In genomic region chr7:22278660-22279059, GRCh38 we compare ENCODE assay signal across 18 cellular contexts.
"Had no signal": no experiment of that assay in that cellular context is flagged by ENCODE, and none has a peak within 500 bp of the region (broad histone marks: within the 10 kb centered on the region; RNA-seq: fewer than 3 reads in every experiment).

No MANE protein-coding gene starts in this region.

- DNase-seq: activated CD4-positive, alpha-beta T cell treated with anti-CD3 and anti-CD28 coated beads, Interleukin-2, amount 10 ng/mL, durations not matched to agents 7 days and 5 days; activated CD4-positive, CD25-positive, alpha-beta regulatory T cell treated with anti-CD3 and anti-CD28 coated beads, Interleukin-2, amount 50 U/mL, for 72 hours; activated CD8-positive, alpha-beta T cell treated with anti-CD3 and anti-CD28 coated beads, Interleukin-2, amount 10 ng/mL, durations not matched to agents 7 days and 5 days; activated gamma-delta T cell; activated naive CD4-positive, alpha-beta T cell treated with anti-CD3 and anti-CD28 coated beads, Interleukin-2, amount 50 U/mL, for 16 hours; activated naive CD8-positive, alpha-beta T cell treated with anti-CD3 and anti-CD28 coated beads, Interleukin-2, amount 50 U/mL, for 24 hours; effector memory CD4-positive, alpha-beta T cell; glutamatergic neuron; hippocampal formation; left ventricle myocardium superior; mammary epithelial cell; natural killer cell; sigmoid colon; stimulated activated CD4-positive, alpha-beta T cell treated with anti-CD3 and anti-CD28 coated beads, Interleukin-2, amount 100 ng/mL, for 48 hours; stimulated activated CD8-positive, alpha-beta memory T cell treated with anti-CD3 and anti-CD28 coated beads, Interleukin-4, amount 100 ng/mL, for 48 hours; stimulated activated naive B cell treated with anti-CD40 and anti-IgM and Interleukin-4, amounts not matched to agents 10 μg/mL and 1 μg/mL and 100 μg/mL, for 72 hours; transverse colon; WERI-Rb-1 had no signal
